Comparison of ENCODE assay signal across 25 cellular contexts in genomic region chr7:3981281-3981680, GRCh38.
"Had no signal": no experiment of that assay in that cellular context is flagged by ENCODE, and none has a peak within 500 bp of the region (broad histone marks: within the 10 kb centered on the region; RNA-seq: fewer than 3 reads in every experiment).

No MANE protein-coding gene starts in this region.

- H3K36me3 ChIP-seq: MG63, SJCRH30 had no signal

- H3K9me3 ChIP-seq: MG63, SJCRH30 had no signal

- DNase-seq: activated CD4-positive, alpha-beta T cell treated with anti-CD3 and anti-CD28 coated beads for 4 hours; activated CD8-positive, alpha-beta memory T cell treated with anti-CD3 and anti-CD28 coated beads, Interleukin-2, amount 50 U/mL, for 4 hours; activated CD8-positive, alpha-beta T cell treated with anti-CD3 and anti-CD28 coated beads for 36 hours; activated gamma-delta T cell treated with Interleukin-2 at 50 U/mL for 16 hours; activated naive CD4-positive, alpha-beta T cell treated with anti-CD3 and anti-CD28 coated beads, Interleukin-2, amount 10 ng/mL, durations not matched to agents 7 days and 5 days; activated naive CD8-positive, alpha-beta T cell treated with anti-CD3 and anti-CD28 coated beads for 36 hours; activated T-cell treated with anti-CD3 and anti-CD28 coated beads, Interleukin-2, amount 50 U/mL, for 72 hours; anterior cingulate cortex; caudate nucleus; MG63; MV-4-11; NCI-H1092 treated with DMSO at 0.1 percent for 48 hours; NCI-H1417 treated with DMSO at 0.1 percent for 48 hours; NCI-H1694 treated with DMSO at 0.1 percent for 48 hours; NCI-H2029 treated with DMSO at 0.1 percent for 48 hours; NCI-H345; NCI-H510A treated with DMSO at 0.1 percent for 48 hours; NCI-H69; NK-92 treated with Interleukin-12 subunit alpha and Interleukin-12 subunit beta, amount 100 ng/mL, for 24 hours; OCI-M1; Right ventricle myocardium superior; SJCRH30 had no signal

- H3K27me3 ChIP-seq: MG63, SJCRH30 had no signal

- H3K4me3 ChIP-seq: MG63, SJCRH30 had no signal

- H3K4me1 ChIP-seq: SJCRH30 had no signal

- H3K27ac ChIP-seq: RWPE1, SJCRH30 had no signal

- ATAC-seq: activated CD4-positive, CD25-positive, alpha-beta regulatory T cell treated with anti-CD3 and anti-CD28 coated beads, Interleukin-2, amount 50 U/mL, for 24 hours; activated CD8-positive, alpha-beta T cell treated with anti-CD3 and anti-CD28 coated beads for 36 hours; activated T-cell treated with anti-CD3 and anti-CD28 coated beads, Interleukin-2, amount 50 U/mL, for 72 hours; Panc1 had no signal
